ENCODE assay signal across 1 cellular context in the genomic region with DNA sequence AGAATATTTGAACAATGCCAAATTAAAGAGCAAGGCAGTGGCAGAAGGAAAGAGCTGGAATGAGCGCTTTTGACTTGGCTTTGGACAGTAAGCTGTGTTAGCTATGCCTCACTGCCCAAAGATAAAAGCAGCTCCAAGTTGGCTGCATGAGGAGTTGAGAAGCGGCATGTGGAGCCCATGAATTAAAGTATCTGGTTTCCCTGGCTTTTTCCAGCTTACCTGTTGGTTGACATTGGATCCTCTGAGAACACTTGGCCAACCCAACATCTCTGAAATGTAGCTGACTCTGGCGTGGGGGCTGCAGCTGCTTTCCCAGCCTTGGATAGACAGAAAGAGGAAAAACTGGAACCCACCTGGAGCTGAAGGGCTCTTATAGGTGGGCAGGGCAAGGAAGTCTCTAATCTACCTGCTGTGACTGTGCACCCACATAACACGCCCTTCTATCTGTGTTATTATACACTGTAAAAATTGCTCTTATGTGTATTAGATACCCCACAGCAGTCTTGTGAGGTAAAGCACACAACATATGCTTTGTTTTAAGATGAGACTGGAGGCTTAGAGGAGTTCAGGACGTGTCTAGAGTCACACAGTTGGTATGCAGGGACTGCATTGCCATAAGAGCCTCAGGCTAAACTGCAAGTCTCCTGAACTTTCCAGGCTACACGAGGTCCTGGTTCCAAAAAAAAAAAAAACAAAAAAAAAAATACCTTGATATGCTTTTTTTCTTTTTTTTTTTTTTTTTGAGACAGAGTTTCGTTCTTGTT.
TF ChIP-seq lines count a peak whose summit lies in the region.

No MANE protein-coding gene starts in this region.

TF ChIP-seq in WTC11, 78 proteins besides CTCF, POLR2A, EP300 and RAD21 (continued from another document):
- TF ChIP-seq ERG (CRISPR knock-in tag; IDR thresholded peaks at IDR 0.05) (no peak), CBFB (CRISPR knock-in tag; IDR thresholded peaks at IDR 0.05; ENCODE audit: low read depth) (no peak), OVOL2 (CRISPR knock-in tag; IDR thresholded peaks at IDR 0.05; ENCODE audit: borderline replicate concordance) (no peak), ELF4 (CRISPR knock-in tag; IDR thresholded peaks at IDR 0.05; ENCODE audit: low read depth) (no peak), NFYB (CRISPR knock-in tag; conservative IDR thresholded peaks at IDR 0.05; ENCODE audit: low read depth) (no peak), HMGA2 (CRISPR knock-in tag; IDR thresholded peaks at IDR 0.05) (no peak), SMAD4 (CRISPR knock-in tag; IDR thresholded peaks at IDR 0.05) (no peak), ATF6 (CRISPR knock-in tag; IDR thresholded peaks at IDR 0.05) (no peak)
- TF ChIP-seq, protein P1, sequence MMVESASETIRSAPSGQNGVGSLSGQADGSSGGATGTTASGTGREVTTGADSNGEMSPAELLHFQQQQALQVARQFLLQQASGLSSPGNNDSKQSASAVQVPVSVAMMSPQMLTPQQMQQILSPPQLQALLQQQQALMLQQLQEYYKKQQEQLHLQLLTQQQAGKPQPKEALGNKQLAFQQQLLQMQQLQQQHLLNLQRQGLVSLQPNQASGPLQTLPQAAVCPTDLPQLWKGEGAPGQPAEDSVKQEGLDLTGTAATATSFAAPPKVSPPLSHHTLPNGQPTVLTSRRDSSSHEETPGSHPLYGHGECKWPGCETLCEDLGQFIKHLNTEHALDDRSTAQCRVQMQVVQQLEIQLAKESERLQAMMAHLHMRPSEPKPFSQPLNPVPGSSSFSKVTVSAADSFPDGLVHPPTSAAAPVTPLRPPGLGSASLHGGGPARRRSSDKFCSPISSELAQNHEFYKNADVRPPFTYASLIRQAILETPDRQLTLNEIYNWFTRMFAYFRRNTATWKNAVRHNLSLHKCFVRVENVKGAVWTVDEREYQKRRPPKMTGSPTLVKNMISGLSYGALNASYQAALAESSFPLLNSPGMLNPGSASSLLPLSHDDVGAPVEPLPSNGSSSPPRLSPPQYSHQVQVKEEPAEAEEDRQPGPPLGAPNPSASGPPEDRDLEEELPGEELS (CRISPR knock-in tag; IDR thresholded peaks at IDR 0.05) = no peak
- TF ChIP-seq, protein P2, sequence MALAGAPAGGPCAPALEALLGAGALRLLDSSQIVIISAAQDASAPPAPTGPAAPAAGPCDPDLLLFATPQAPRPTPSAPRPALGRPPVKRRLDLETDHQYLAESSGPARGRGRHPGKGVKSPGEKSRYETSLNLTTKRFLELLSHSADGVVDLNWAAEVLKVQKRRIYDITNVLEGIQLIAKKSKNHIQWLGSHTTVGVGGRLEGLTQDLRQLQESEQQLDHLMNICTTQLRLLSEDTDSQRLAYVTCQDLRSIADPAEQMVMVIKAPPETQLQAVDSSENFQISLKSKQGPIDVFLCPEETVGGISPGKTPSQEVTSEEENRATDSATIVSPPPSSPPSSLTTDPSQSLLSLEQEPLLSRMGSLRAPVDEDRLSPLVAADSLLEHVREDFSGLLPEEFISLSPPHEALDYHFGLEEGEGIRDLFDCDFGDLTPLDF (CRISPR knock-in tag; IDR thresholded peaks at IDR 0.05) = no peak
- TF ChIP-seq, protein P3, sequence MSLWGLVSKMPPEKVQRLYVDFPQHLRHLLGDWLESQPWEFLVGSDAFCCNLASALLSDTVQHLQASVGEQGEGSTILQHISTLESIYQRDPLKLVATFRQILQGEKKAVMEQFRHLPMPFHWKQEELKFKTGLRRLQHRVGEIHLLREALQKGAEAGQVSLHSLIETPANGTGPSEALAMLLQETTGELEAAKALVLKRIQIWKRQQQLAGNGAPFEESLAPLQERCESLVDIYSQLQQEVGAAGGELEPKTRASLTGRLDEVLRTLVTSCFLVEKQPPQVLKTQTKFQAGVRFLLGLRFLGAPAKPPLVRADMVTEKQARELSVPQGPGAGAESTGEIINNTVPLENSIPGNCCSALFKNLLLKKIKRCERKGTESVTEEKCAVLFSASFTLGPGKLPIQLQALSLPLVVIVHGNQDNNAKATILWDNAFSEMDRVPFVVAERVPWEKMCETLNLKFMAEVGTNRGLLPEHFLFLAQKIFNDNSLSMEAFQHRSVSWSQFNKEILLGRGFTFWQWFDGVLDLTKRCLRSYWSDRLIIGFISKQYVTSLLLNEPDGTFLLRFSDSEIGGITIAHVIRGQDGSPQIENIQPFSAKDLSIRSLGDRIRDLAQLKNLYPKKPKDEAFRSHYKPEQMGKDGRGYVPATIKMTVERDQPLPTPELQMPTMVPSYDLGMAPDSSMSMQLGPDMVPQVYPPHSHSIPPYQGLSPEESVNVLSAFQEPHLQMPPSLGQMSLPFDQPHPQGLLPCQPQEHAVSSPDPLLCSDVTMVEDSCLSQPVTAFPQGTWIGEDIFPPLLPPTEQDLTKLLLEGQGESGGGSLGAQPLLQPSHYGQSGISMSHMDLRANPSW (CRISPR knock-in tag; conservative IDR thresholded peaks at IDR 0.05; ENCODE audit: low read depth) = no peak
